32 cellular contexts compared by ENCODE assay signal in genomic region chr2:160551259-160551658, GRCh38. TPM values are rescaled to one million over a fixed set of nuclear protein-coding genes. Genes with fewer than 3 reads are reported as not detected.
DNase-seq lines count a peak whose midpoint lies in the region; ATAC-seq and TF ChIP-seq lines count a peak whose summit lies in the region.
"Had no signal": no experiment of that assay in that cellular context is flagged by ENCODE, and none has a peak within 500 bp of the region (broad histone marks: within the 10 kb centered on the region; RNA-seq: fewer than 3 reads in every experiment).

No MANE protein-coding gene starts in this region.

- H3K9me2 ChIP-seq in Loucy (replicated peaks; ENCODE audit: low read depth, low read length), result no peaks in the 10 kb centered on the region

- no peak overlapping the region for H4K91ac ChIP-seq in neuronal stem cell (ENCODE audit: low read depth, low read length, poor library complexity)

- H3K4me1 Mint-ChIP-seq in osteocyte (ENCODE audit: unreplicated experiment), result no peaks in the 10 kb centered on the region

- H3K79me1 ChIP-seq in neuronal stem cell (ENCODE audit: low read depth, low read length), result no peaks in the 10 kb centered on the region

- H3K27ac ChIP-seq in neuronal stem cell (replicated peaks; ENCODE audit: low read length), result no peak overlapping the region
- H3K27ac ChIP-seq: foreskin keratinocyte, heart right ventricle, Peyer's patch had no signal

- WGBS in neuronal stem cell (ENCODE audit: extremely low coverage in 2 of 2, insufficient read length in 2 of 2, insufficient replicate concordance in 1 of 2), 2 donors, result no CpG with 5 or more reads among the region's 4 CpGs

- H3K27me3 ChIP-seq in Loucy (ENCODE audit: insufficient read depth, low read length, poor library complexity, severe bottlenecking) (no peaks in the 10 kb centered on the region), neuronal stem cell (ENCODE audit: control insufficient read depth in 3 of 3, insufficient read depth in 3 of 3, low read depth in 1 of 3, low read length in 3 of 3) (no peaks in the 10 kb centered on the region)
- H3K27me3 ChIP-seq: foreskin keratinocyte, heart right ventricle, Peyer's patch had no signal

- no peaks in the 10 kb centered on the region for H3F3A ChIP-seq in Loucy (ENCODE audit: low read depth)

- H3K18ac ChIP-seq in neuronal stem cell (ENCODE audit: low read length), result no peak overlapping the region

- H3K27me3 Mint-ChIP-seq in osteocyte (ENCODE audit: unreplicated experiment), result no peaks in the 10 kb centered on the region

- H3K9ac ChIP-seq in Loucy (ENCODE audit: low read depth, low read length, poor library complexity, severe bottlenecking) (no peak overlapping the region), neuronal stem cell (ENCODE audit: low read depth, low read length, poor library complexity) (no peak overlapping the region)

- no peak for ATAC-seq in GM18873 (IDR thresholded peaks at IDR 0.05; ENCODE audit: low FRiP score, unreplicated experiment)
- ATAC-seq: activated CD8-positive, alpha-beta T cell treated with anti-CD3 and anti-CD28 coated beads, Interleukin-2, amount 10 ng/mL, durations not matched to agents 7 days and 5 days; foreskin keratinocyte; GM12878; left cardiac atrium; naive thymus-derived CD8-positive, alpha-beta T cell had no signal

- H3K4me3 Mint-ChIP-seq in osteocyte (ENCODE audit: unreplicated experiment), result no peak overlapping the region
- H3K4me3 Mint-ChIP-seq: activated CD8-positive, alpha-beta T cell treated with anti-CD3 and anti-CD28 coated beads, Interleukin-2, amount 10 ng/mL, durations not matched to agents 7 days and 5 days; activated naive CD8-positive, alpha-beta T cell; CD8-positive, alpha-beta memory T cell; T-helper 1 cell treated with Interleukin-12 subunit alpha and Interleukin-12 subunit beta and Interleukin-4 antibody, amounts not matched to agents 30 μg/mL and 1 μg/mL, for 36 hours had no signal

- H3K4me1 ChIP-seq in Loucy (ENCODE audit: insufficient read depth, low read length, poor library complexity, severe bottlenecking) (no peaks in the 10 kb centered on the region), neuronal stem cell (ENCODE audit: control insufficient read depth in 2 of 2, insufficient read depth in 1 of 2, low read depth in 1 of 2, low read length in 2 of 2) (no peaks in the 10 kb centered on the region)
- H3K4me1 ChIP-seq: foreskin keratinocyte, Peyer's patch had no signal

- no peak overlapping the region for H2BK120ac ChIP-seq in neuronal stem cell (ENCODE audit: low read depth, low read length)

- no peak overlapping the region for H2AK5ac ChIP-seq in neuronal stem cell (ENCODE audit: low read depth, low read length)

- no peak overlapping the region for H2BK15ac ChIP-seq in neuronal stem cell (ENCODE audit: low read length)

- H3K9me3 ChIP-seq in Loucy (ENCODE audit: insufficient read depth, low read depth, low read length) (no peaks in the 10 kb centered on the region), neuronal stem cell (replicated peaks in 1 of 2; ENCODE audit: control insufficient read depth in 2 of 2, insufficient read depth in 1 of 2, low read depth in 1 of 2, low read length in 2 of 2) (no peaks in the 10 kb centered on the region)
- H3K9me3 ChIP-seq: Peyer's patch had no signal

- no peaks in the 10 kb centered on the region for H3K36me3 Mint-ChIP-seq in osteocyte (ENCODE audit: unreplicated experiment)
- H3K36me3 Mint-ChIP-seq: activated naive CD8-positive, alpha-beta T cell had no signal

- no peak overlapping the region for H3K23ac ChIP-seq in neuronal stem cell (ENCODE audit: low read depth, low read length, poor library complexity)

- H3K4me3 ChIP-seq in Loucy (ENCODE audit: low read length, poor library complexity, severe bottlenecking) (no peak overlapping the region), neuronal stem cell (ENCODE audit: low read length in 2 of 2) (no peak overlapping the region)
- H3K4me3 ChIP-seq: GM12878, heart right ventricle, Peyer's patch had no signal

- no peak overlapping the region for H2BK12ac ChIP-seq in neuronal stem cell (ENCODE audit: low read length)

- H3K36me3 ChIP-seq in Loucy (ENCODE audit: insufficient read depth, low read length) (no peaks in the 10 kb centered on the region), neuronal stem cell (replicated peaks in 1 of 2; ENCODE audit: control insufficient read depth in 2 of 2, insufficient read depth in 2 of 2, low read length in 2 of 2) (no peaks in the 10 kb centered on the region)
- H3K36me3 ChIP-seq: heart right ventricle, Peyer's patch had no signal

- H4K8ac ChIP-seq in neuronal stem cell (ENCODE audit: low read depth, low read length), result no peak overlapping the region

- peaks cover 5% of the 10 kb centered on the region for H3K9me3 Mint-ChIP-seq in osteocyte (ENCODE audit: unreplicated experiment)

- H3K79me2 ChIP-seq in Loucy (ENCODE audit: insufficient read depth, low read length), result no peaks in the 10 kb centered on the region

- H2AFZ ChIP-seq in Loucy (ENCODE audit: low read length), result no peak overlapping the region
- peak overlapping the region; percentile 1 for H2AFZ ChIP-seq in neuronal stem cell (ENCODE audit: low read length)

- H3K27ac Mint-ChIP-seq in osteocyte (ENCODE audit: unreplicated experiment), result no peak overlapping the region
- H3K27ac Mint-ChIP-seq: activated CD8-positive, alpha-beta T cell treated with anti-CD3 and anti-CD28 coated beads, Interleukin-2, amount 10 ng/mL, durations not matched to agents 7 days and 5 days; activated naive CD8-positive, alpha-beta T cell; activated T-helper 2 cell treated with anti-CD3 and anti-CD28 coated beads, Interferon-gamma antibody, Interleukin-2, Interleukin-4, amounts not matched to agents 10 μg/mL and 5 μg/mL and 100 μg/mL, durations not matched to agents 14 hours and 24 hours and 36 hours; CD8-positive, alpha-beta memory T cell; T-helper 1 cell treated with Interleukin-12 subunit alpha and Interleukin-12 subunit beta and Interleukin-4 antibody, amounts not matched to agents 30 μg/mL and 1 μg/mL, for 36 hours had no signal

- DNase-seq in SIG-M5 treated with dmso at 0.1 percent for 504 hours (lab: John Stamatoyannopoulos, UW; ENCODE audit: unreplicated experiment) (peak; percentile 10), SIG-M5 (lab: John Stamatoyannopoulos, UW) (no peak), SKM-1 (lab: John Stamatoyannopoulos, UW; ENCODE audit: unreplicated experiment) (peak; percentile 23), neuronal stem cell (ENCODE audit: low spot score) (no peak), T-helper 9 cell (no peak), osteocyte (ENCODE audit: extremely low spot score, unreplicated experiment) (no peak)
- DNase-seq: activated CD8-positive, alpha-beta T cell treated with anti-CD3 and anti-CD28 coated beads, Interleukin-2, amount 10 ng/mL, durations not matched to agents 7 days and 5 days; anterior cingulate cortex; CD8-positive, alpha-beta memory T cell; DMS 273 treated with DMSO at 0.1 percent for 48 hours; effector memory CD4-positive, alpha-beta T cell; EL; erythroblast; foreskin keratinocyte; GOT3; heart right ventricle; IMR-90; left cardiac atrium; mesendoderm; naive thymus-derived CD8-positive, alpha-beta T cell; NCI-H1436 treated with DMSO at 0.1 percent for 48 hours; NCI-H446; NCI-H82; occipital lobe; Peyer's patch; stimulated activated naive CD4-positive, alpha-beta T cell had no signal

- H2BK5ac ChIP-seq in neuronal stem cell (ENCODE audit: low read length), result no peak overlapping the region

- H3K14ac ChIP-seq in neuronal stem cell (ENCODE audit: low read length), result no peak overlapping the region

- no peak overlapping the region for H3K4ac ChIP-seq in neuronal stem cell (ENCODE audit: low read length)

- no peak overlapping the region for H3K4me2 ChIP-seq in Loucy (ENCODE audit: low read depth, low read length, poor library complexity, severe bottlenecking)
- no peak overlapping the region for H3K4me2 ChIP-seq in neuronal stem cell (ENCODE audit: insufficient read depth, low read length, poor library complexity, severe bottlenecking)

- no peaks in the 10 kb centered on the region for H4K20me1 ChIP-seq in Loucy (ENCODE audit: insufficient read depth, low read length, poor library complexity, severe bottlenecking)

- 0 out of 2 replicates have a peak, but pooled peaks have one; percentile 11 for TF ChIP-seq CTCF in Loucy (conservative IDR thresholded peaks at IDR 0.05; ENCODE audit: low read length)
- TF ChIP-seq CTCF in osteocyte (IDR thresholded peaks at IDR 0.05), result no peak

RNA-seq across cellular contexts. Expression of gene RBMS1, which starts 57.7 kb away (rescaled TPM):
- 95.0 TPM for polyA plus RNA-seq in neuronal stem cell (2013, experiment 1 of 2)
- polyA plus RNA-seq in neuronal stem cell (2013, experiment 2 of 2), result 105 TPM
- total RNA-seq in osteocyte, result 161 and 169 TPM in 2 replicates

Comparison
In these comparisons a context has a peak if more than half of its experiments do, and no peak if none do; other contexts are left out.
1. DNase-seq: peak in SIG-M5 treated with dmso at 0.1 percent for 504 hours (single experiment) and SKM-1 (single experiment); none in SIG-M5 (single experiment), neuronal stem cell (single experiment), T-helper 9 cell (single experiment) and osteocyte (single experiment).